ENCODE assay signal across 1 cellular context in the genomic region with DNA sequence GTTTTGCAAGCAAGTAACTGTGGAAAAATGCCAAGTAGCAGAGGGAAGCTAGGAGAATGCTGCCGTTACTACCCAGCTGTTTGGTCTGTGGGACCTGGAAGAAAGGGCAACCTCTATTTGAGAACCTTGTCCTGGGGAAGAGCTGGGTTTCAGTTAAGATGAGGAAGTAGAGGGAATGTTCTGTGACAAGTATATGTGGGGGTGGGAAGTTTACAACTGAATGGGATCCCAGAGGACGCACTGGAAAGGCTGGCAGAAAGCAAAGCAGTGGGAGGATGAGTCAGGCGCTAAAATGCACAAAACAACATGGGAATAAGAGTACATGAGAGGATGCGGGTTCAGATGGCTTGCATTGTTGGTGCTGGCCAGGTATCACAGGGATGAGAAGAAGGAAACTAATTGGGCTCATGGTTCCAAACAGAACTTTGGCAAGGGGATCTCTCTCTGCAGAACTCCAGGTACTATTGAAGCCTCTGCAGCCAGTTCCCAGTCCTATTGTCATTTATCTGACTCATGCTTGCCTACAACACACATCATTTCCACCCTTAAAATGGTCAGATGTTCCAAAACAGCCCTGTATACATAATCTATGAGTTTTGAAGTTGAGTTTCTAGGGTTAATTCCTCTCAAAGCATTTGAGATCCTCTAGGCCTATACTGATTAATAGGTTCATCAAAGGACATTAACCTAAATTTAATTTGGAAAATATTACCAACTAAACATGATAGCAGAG.
TF ChIP-seq lines count a peak whose summit lies in the region.

No MANE protein-coding gene starts in this region.

TF ChIP-seq in HEK293, 187 proteins besides CTCF, POLR2A, EP300 and RAD21 (continued from another document):
- TF ChIP-seq, protein P1, sequence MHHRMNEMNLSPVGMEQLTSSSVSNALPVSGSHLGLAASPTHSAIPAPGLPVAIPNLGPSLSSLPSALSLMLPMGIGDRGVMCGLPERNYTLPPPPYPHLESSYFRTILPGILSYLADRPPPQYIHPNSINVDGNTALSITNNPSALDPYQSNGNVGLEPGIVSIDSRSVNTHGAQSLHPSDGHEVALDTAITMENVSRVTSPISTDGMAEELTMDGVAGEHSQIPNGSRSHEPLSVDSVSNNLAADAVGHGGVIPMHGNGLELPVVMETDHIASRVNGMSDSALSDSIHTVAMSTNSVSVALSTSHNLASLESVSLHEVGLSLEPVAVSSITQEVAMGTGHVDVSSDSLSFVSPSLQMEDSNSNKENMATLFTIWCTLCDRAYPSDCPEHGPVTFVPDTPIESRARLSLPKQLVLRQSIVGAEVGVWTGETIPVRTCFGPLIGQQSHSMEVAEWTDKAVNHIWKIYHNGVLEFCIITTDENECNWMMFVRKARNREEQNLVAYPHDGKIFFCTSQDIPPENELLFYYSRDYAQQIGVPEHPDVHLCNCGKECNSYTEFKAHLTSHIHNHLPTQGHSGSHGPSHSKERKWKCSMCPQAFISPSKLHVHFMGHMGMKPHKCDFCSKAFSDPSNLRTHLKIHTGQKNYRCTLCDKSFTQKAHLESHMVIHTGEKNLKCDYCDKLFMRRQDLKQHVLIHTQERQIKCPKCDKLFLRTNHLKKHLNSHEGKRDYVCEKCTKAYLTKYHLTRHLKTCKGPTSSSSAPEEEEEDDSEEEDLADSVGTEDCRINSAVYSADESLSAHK (tag by site-specific recombination; IDR thresholded peaks at IDR 0.05), result no peak
- no peak for TF ChIP-seq ZNF114 (tag by site-specific recombination; IDR thresholded peaks at IDR 0.05)
- no peak for TF ChIP-seq ZNF677 (tag by site-specific recombination; IDR thresholded peaks at IDR 0.05)
- TF ChIP-seq ZNF626 (tag by site-specific recombination; IDR thresholded peaks at IDR 0.05), result no peak
- TF ChIP-seq ZNF311 (tag by site-specific recombination; IDR thresholded peaks at IDR 0.05; ENCODE audit: borderline replicate concordance), result no peak
- TF ChIP-seq ZNF514 (tag by site-specific recombination; IDR thresholded peaks at IDR 0.05), result no peak
TF ChIP-seq in HEK293: peak in this region for 2.
